8 cellular contexts compared by ENCODE assay signal in the genomic region with DNA sequence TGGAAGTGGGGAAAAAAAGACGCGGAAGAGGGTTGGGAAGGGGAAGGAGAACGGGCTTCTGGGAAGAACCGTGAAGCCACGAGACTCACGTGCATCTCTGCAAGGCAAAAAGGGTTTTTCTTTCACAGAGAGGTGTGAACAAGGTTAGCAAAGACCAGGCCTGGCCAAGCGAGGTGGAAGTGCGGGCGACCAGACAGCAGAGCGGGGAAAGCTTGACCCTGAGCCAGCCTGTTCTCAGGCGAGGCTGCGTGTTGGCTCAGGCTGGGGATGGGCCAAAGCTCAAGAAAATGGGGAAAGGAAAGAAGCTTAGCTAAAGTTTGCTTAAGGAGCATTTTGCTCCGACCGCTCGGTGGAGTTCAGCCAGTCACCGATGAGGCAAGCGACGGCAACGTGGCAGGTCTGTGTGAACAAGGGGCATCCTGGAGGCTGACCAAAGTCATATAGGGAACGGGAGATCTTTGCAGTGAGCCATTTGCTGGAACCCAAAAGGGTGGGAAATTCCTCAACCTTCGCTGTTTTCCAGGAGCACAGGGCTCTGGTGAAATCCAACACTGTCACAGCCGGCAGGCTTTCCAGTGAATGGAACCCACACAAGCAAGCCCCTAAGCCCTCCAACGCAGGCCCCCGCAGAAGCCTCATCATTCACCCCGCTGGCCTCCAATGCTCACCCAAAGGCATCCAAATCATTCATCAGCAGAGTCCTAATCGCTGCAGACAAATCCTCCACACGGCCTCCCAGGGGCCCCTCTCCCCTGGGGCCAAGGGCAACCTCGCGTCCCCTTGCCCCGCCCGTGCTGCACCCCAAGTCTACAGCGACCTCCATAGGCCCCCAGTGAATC. TPM values are rescaled to one million over a fixed set of nuclear protein-coding genes. Genes with fewer than 3 reads are reported as not detected.
DNase-seq lines count a peak whose midpoint lies in the region; ATAC-seq and TF ChIP-seq lines count a peak whose summit lies in the region.

No MANE protein-coding gene starts in this region.

- peak; percentile 8 for DNase-seq in activated T-cell treated with anti-CD3 and anti-CD28 coated beads for 48 hours (ENCODE audit: low read depth)
- DNase-seq in activated T-cell treated with anti-CD3 and anti-CD28 coated beads, Interleukin-2, amount 50 U/mL, for 1 hour: no peak
- peak; percentile 10 for DNase-seq in NCI-H128 (lab: John Stamatoyannopoulos, UW; ENCODE audit: unreplicated experiment)
- DNase-seq in activated naive CD8-positive, alpha-beta T cell treated with anti-CD3 and anti-CD28 coated beads, Interleukin-2, amount 10 ng/mL, durations not matched to agents 7 days and 5 days: no peak
- peak; percentile 57 for DNase-seq in Right ventricle myocardium superior
- DNase-seq in osteoblast (ENCODE audit: insufficient read length, low spot score, missing footprints): peak; percentile 94
- no peak for DNase-seq in NCI-H226

- H3K4me3 Mint-ChIP-seq in activated naive CD8-positive, alpha-beta T cell treated with anti-CD3 and anti-CD28 coated beads, Interleukin-2, amount 10 ng/mL, durations not matched to agents 7 days and 5 days: peak overlapping the region; percentile 90

- H3K9me3 ChIP-seq in HEK293 (ENCODE audit: control insufficient read depth, insufficient read depth, low read depth, low read length) (no peaks in the 10 kb centered on the region; the same call in 1 of the 2 replicates), osteoblast (ENCODE audit: low read depth, low read length) (peaks cover 13% of the 10 kb centered on the region)

- no peaks in the 10 kb centered on the region for H4K20me1 ChIP-seq in osteoblast (ENCODE audit: insufficient read depth, low read length)

- CTCF ChIA-PET in HEK293 (lab: Yijun Ruan, JAX): interaction anchor here (0.7 kb wide), 1 partner anchor 79 kb away, joined by 3 read pairs; no protein-coding TSS in a partner anchor

- peak overlapping the region; percentile 98 for H3K4me2 ChIP-seq in osteoblast (ENCODE audit: insufficient read depth, low read length)

- H3K27me3 Mint-ChIP-seq in activated naive CD8-positive, alpha-beta T cell treated with anti-CD3 and anti-CD28 coated beads, Interleukin-2, amount 10 ng/mL, durations not matched to agents 7 days and 5 days: no peaks in the 10 kb centered on the region

- POLR2A ChIA-PET in HEK293 (lab: Yijun Ruan, JAX): interaction anchor here (1.0 to 2.2 kb wide), 3 partner anchors 31 to 247 kb away, joined by 4 to 9 read pairs (median 6); partner anchors contain the start of gene ZNF26
- POLR2A ChIA-PET in activated naive CD8-positive, alpha-beta T cell treated with anti-CD3 and anti-CD28 coated beads, Interleukin-2, amount 10 ng/mL, durations not matched to agents 7 days and 5 days (lab: Charles Lee): interaction anchor here (0.5 to 2.7 kb wide), 4 partner anchors 12 to 295 kb away, joined by 3 to 17 read pairs (median 3); partner anchors contain the start of gene ZNF26

- H3K9me3 Mint-ChIP-seq in activated naive CD8-positive, alpha-beta T cell treated with anti-CD3 and anti-CD28 coated beads, Interleukin-2, amount 10 ng/mL, durations not matched to agents 7 days and 5 days: peaks cover 17% of the 10 kb centered on the region

- H3K4me3 ChIP-seq in HEK293 (ENCODE audit: low read depth, low read length) (peak overlapping the region; percentile 49), osteoblast (ENCODE audit: insufficient read depth, low read length) (peak overlapping the region; percentile 75)

- intact Hi-C loops in Right ventricle myocardium superior (cut with DNase I): no loop called here

- peak; percentile 58 for ATAC-seq in activated naive CD8-positive, alpha-beta T cell treated with anti-CD3 and anti-CD28 coated beads, Interleukin-2, amount 10 ng/mL, durations not matched to agents 7 days and 5 days (ENCODE audit: low read depth)
- ATAC-seq in Right ventricle myocardium superior (ENCODE audit: poor library complexity): peak; percentile 37

- H3K36me3 ChIP-seq in HEK293 (ENCODE audit: control insufficient read depth in 2 of 2, insufficient read depth in 1 of 2, low read length in 2 of 2) (peaks cover 0 to 21% of the 10 kb centered on the region in 2 experiments; a peak in 2 of 3 replicates), osteoblast (ENCODE audit: insufficient read depth, low read length) (no peaks in the 10 kb centered on the region)

- H3K4me1 Mint-ChIP-seq in activated naive CD8-positive, alpha-beta T cell treated with anti-CD3 and anti-CD28 coated beads, Interleukin-2, amount 10 ng/mL, durations not matched to agents 7 days and 5 days: peaks cover 16% of the 10 kb centered on the region

- TF ChIP-seq CTCF in HEK293 (tag by site-specific recombination; IDR thresholded peaks at IDR 0.05) (no peak), osteoblast (IDR thresholded peaks at IDR 0.05; ENCODE audit: extremely low read depth, low read depth, low read length) (no peak)

- peak overlapping the region; percentile 89 for H3K27ac Mint-ChIP-seq in activated naive CD8-positive, alpha-beta T cell treated with anti-CD3 and anti-CD28 coated beads, Interleukin-2, amount 10 ng/mL, durations not matched to agents 7 days and 5 days

- no peaks in the 10 kb centered on the region for H3K27me3 ChIP-seq in osteoblast (ENCODE audit: insufficient read depth, low read length)

- H3K4me1 ChIP-seq in HEK293 (ENCODE audit: control insufficient read depth, insufficient read depth, low read length) (peaks cover 2% of the 10 kb centered on the region; the same call in 1 of the 2 replicates), osteoblast (ENCODE audit: insufficient read depth, low read length) (peaks cover 11% of the 10 kb centered on the region)

- peak overlapping the region; percentile 95 for H2AFZ ChIP-seq in osteoblast (ENCODE audit: low read length)

- H3K27ac ChIP-seq in HEK293 (ENCODE audit: extremely low read depth, low read depth, low read length): peak overlapping the region; percentile 58
- peak overlapping the region; percentile 93 for H3K27ac ChIP-seq in osteoblast (ENCODE audit: low read depth, low read length)

- peaks cover 27% of the 10 kb centered on the region for H3K36me3 Mint-ChIP-seq in activated naive CD8-positive, alpha-beta T cell treated with anti-CD3 and anti-CD28 coated beads, Interleukin-2, amount 10 ng/mL, durations not matched to agents 7 days and 5 days

- peaks cover 52% of the 10 kb centered on the region for H3K79me2 ChIP-seq in osteoblast (ENCODE audit: insufficient read depth, low read length)

TF ChIP-seq in HEK293, 187 proteins besides CTCF, POLR2A, EP300 and RAD21 (continues in another document):
- TF ChIP-seq ZXDB (tag by site-specific recombination; IDR thresholded peaks at IDR 0.05) (peak; percentile 8), KLF10 (tag by site-specific recombination; IDR thresholded peaks at IDR 0.05) (no peak), ZNF792 (tag by site-specific recombination; IDR thresholded peaks at IDR 0.05) (no peak), ZNF423 (tag by site-specific recombination; IDR thresholded peaks at IDR 0.05) (peak; percentile 45; the same call in 1 of the 2 replicates), ZNF18 (tag by site-specific recombination; IDR thresholded peaks at IDR 0.05) (peak; percentile 55), YY2 (tag by site-specific recombination; IDR thresholded peaks at IDR 0.05) (no peak), SP7 (tag by site-specific recombination; IDR thresholded peaks at IDR 0.05) (no peak), ZNF549 (tag by site-specific recombination; IDR thresholded peaks at IDR 0.05) (no peak), TSHZ1 (tag by site-specific recombination; IDR thresholded peaks at IDR 0.05; ENCODE audit: borderline replicate concordance) (no peak), ZNF416 (tag by site-specific recombination; IDR thresholded peaks at IDR 0.05) (no peak)

RNA-seq across cellular contexts. Expression of gene ZNF605, which starts 0.8 kb away (rescaled TPM):
- 10 to 100 TPM; 12.3 to 13.6 TPM for total RNA-seq in activated naive CD8-positive, alpha-beta T cell treated with anti-CD3 and anti-CD28 coated beads, Interleukin-2, amount 10 ng/mL, durations not matched to agents 7 days and 5 days
- total RNA-seq in Right ventricle myocardium superior (11.1 TPM), osteoblast (10.9 and 13.6 TPM in 2 replicates)

RNA-seq across cellular contexts. Expression of gene ZNF26, which starts 30.9 kb away (rescaled TPM):
- total RNA-seq in activated naive CD8-positive, alpha-beta T cell treated with anti-CD3 and anti-CD28 coated beads, Interleukin-2, amount 10 ng/mL, durations not matched to agents 7 days and 5 days: 10 to 100 TPM; 22.5 to 25.5 TPM
- total RNA-seq in Right ventricle myocardium superior (2.6 TPM), osteoblast (20.3 and 22.1 TPM in 2 replicates)

Comparison
In these comparisons a context has a peak if more than half of its experiments do, and no peak if none do; other contexts are left out.
1. DNase-seq: peak in activated T-cell treated with anti-CD3 and anti-CD28 coated beads for 48 hours (single experiment), NCI-H128 (single experiment), Right ventricle myocardium superior (single experiment) and osteoblast (single experiment); none in activated T-cell treated with anti-CD3 and anti-CD28 coated beads, Interleukin-2, amount 50 U/mL, for 1 hour (single experiment), activated naive CD8-positive, alpha-beta T cell treated with anti-CD3 and anti-CD28 coated beads, Interleukin-2, amount 10 ng/mL, durations not matched to agents 7 days and 5 days (single experiment) and NCI-H226 (single experiment).